ENCODE assay signal across 8 cellular contexts in the genomic region with DNA sequence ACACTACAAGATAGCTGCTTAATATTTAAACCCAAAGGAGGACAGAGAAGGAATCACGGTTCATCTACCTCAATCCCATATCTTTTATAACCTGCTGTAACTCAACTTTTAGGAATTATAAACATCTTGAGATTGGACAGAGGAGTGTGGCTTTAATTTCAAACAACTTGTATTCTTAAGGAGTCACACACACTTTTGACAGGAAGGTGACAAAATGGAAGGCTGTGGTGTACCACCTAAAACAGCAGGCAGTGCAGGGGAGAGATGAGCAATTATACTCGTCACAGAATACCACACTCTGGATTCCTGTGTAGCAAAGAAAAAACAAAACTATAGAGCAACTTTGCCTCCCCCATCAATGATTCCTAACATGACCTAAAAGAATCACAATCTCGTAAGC.
DNase-seq lines count a peak whose midpoint lies in the region; ATAC-seq and TF ChIP-seq lines count a peak whose summit lies in the region.

No MANE protein-coding gene starts in this region.

- CTCF ChIA-PET in PC-9 (lab: Charles Lee) = interaction anchor here (0.6 to 0.7 kb wide), 2 partner anchors 39 to 566 kb away, joined by 4 to 5 read pairs; no protein-coding TSS in a partner anchor

- DNase-seq in GM13977 (ENCODE audit: low spot score) = peak; percentile 26
- no peak for DNase-seq in PC-9
- DNase-seq in left kidney (ENCODE audit: low read depth, low spot score) = peak; percentile 45
- DNase-seq in glutamatergic neuron = no peak
- DNase-seq in NCI-H1436 (lab: John Stamatoyannopoulos, UW) = no peak
- no peak for DNase-seq in NCI-H82 treated with DMSO at 0.1 percent for 48 hours (lab: John Stamatoyannopoulos, UW; ENCODE audit: unreplicated experiment)
- no peak for DNase-seq in NCI-H187 (lab: John Stamatoyannopoulos, UW)

- no peak overlapping the region for H3K27ac Mint-ChIP-seq in glutamatergic neuron (ENCODE audit: unreplicated experiment)

- no peak for TF ChIP-seq CTCF in GM13977 (IDR thresholded peaks at IDR 0.05; ENCODE audit: extremely low read depth, insufficient read depth, missing control alignments)
- no peak for TF ChIP-seq CTCF in PC-9 (conservative IDR thresholded peaks at IDR 0.05)
- TF ChIP-seq CTCF in glutamatergic neuron (IDR thresholded peaks at IDR 0.05; ENCODE audit: partially characterized antibody, unreplicated experiment) = no peak

- H3K79me2 ChIP-seq in PC-9 (ENCODE audit: low read depth) = peaks cover 9% of the 10 kb centered on the region; the same call in 1 of the 2 replicates

- BruUV-seq in PC-9 (replicated peaks; lab: Mats Ljungman, UMichigan) = no TSS peak

- peaks cover 10% of the 10 kb centered on the region; the same call in 1 of the 2 replicates for H3F3A ChIP-seq in PC-9 (ENCODE audit: insufficient read depth, low read depth)

- intact Hi-C loops in PC-9 (cut with micrococcal nuclease; ENCODE audit: unreplicated experiment) = no loop called here

- H3K9me3 ChIP-seq in PC-9 (ENCODE audit: insufficient read depth, low read depth) = no peaks in the 10 kb centered on the region

- peaks cover 6% of the 10 kb centered on the region for H3K4me1 Mint-ChIP-seq in glutamatergic neuron (ENCODE audit: low read depth, unreplicated experiment)

- no peaks in the 10 kb centered on the region for H3K27me3 ChIP-seq in PC-9 (ENCODE audit: insufficient read depth, low read depth)

- in situ Hi-C loops in GM13977 (cut with MboI; ENCODE audit: low pct_unique_long_range_greater_than_20kb, low sequenced_read_pairs, unreplicated experiment) = no loop called here

- H3K9me2 ChIP-seq in PC-9 (ENCODE audit: insufficient read depth) = no peaks in the 10 kb centered on the region

- H3K4me1 ChIP-seq in PC-9 (replicated peaks; ENCODE audit: insufficient read depth) = peaks cover 17% of the 10 kb centered on the region

- no peak overlapping the region for H2AFZ ChIP-seq in PC-9

- H3K27me3 Mint-ChIP-seq in glutamatergic neuron (ENCODE audit: unreplicated experiment) = no peaks in the 10 kb centered on the region

- H3K36me3 ChIP-seq in PC-9 (ENCODE audit: low read depth) = no peaks in the 10 kb centered on the region

- peak overlapping the region; percentile 16 for H3K27ac ChIP-seq in PC-9

- no peaks in the 10 kb centered on the region for H4K20me1 ChIP-seq in PC-9 (ENCODE audit: insufficient read depth)

- no peak overlapping the region for H3K4me3 ChIP-seq in PC-9

- H3K4me3 Mint-ChIP-seq in glutamatergic neuron (ENCODE audit: unreplicated experiment) = no peak overlapping the region

- POLR2A ChIA-PET in PC-9 (lab: Charles Lee; ENCODE audit: unreplicated experiment) = no interaction called here

- H3K36me3 Mint-ChIP-seq in glutamatergic neuron (ENCODE audit: unreplicated experiment) = no peaks in the 10 kb centered on the region

- no peaks in the 10 kb centered on the region for H3K9me3 Mint-ChIP-seq in glutamatergic neuron (ENCODE audit: unreplicated experiment)

- peak; percentile 71 for ATAC-seq in GM21737 (IDR thresholded peaks at IDR 0.05; ENCODE audit: unreplicated experiment)

- peak overlapping the region; percentile 29; the same call in 1 of the 2 replicates for H3K4me2 ChIP-seq in PC-9

Comparison
In these comparisons a context has a peak if more than half of its experiments do, and no peak if none do; other contexts are left out.
1. DNase-seq: peak in GM13977 (single experiment) and left kidney (single experiment); none in PC-9 (0 of 2), glutamatergic neuron (single experiment), NCI-H1436 (single experiment), NCI-H82 treated with DMSO at 0.1 percent for 48 hours (single experiment) and NCI-H187 (0 of 2).